In the genomic region with DNA sequence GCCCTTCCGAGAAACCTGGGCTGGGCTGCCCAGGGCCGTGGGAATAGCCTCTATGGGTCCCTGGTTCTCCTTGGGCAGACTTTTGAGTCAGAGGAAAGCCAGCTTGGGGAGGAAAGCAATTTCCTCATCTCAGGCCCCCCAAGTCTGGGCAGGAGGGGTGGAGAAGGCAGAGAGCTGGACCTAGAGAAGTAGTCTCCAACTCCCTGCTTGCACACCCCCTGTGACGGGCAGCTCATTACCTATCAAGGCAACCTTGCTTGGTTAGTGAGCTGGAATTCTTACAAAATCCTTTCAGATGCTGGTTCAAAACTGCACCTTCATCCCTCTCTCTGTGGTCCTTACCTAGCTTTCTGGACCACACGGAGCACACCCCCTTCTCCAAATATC, we compare ENCODE assay signal across 1 cellular context.
TF ChIP-seq lines count a peak whose summit lies in the region.

No MANE protein-coding gene starts in this region.

TF ChIP-seq in WTC11, 78 proteins besides CTCF, POLR2A, EP300 and RAD21:
- TF ChIP-seq, protein P1, sequence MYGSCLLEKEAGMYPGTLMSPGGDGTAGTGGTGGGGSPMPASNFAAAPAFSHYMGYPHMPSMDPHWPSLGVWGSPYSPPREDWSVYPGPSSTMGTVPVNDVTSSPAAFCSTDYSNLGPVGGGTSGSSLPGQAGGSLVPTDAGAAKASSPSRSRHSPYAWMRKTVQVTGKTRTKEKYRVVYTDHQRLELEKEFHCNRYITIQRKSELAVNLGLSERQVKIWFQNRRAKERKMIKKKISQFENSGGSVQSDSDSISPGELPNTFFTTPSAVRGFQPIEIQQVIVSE (CRISPR knock-in tag; IDR thresholded peaks at IDR 0.05; ENCODE audit: borderline replicate concordance): no peak
- TF ChIP-seq TP53 (CRISPR knock-in tag; IDR thresholded peaks at IDR 0.05): no peak
- TF ChIP-seq, protein P2, sequence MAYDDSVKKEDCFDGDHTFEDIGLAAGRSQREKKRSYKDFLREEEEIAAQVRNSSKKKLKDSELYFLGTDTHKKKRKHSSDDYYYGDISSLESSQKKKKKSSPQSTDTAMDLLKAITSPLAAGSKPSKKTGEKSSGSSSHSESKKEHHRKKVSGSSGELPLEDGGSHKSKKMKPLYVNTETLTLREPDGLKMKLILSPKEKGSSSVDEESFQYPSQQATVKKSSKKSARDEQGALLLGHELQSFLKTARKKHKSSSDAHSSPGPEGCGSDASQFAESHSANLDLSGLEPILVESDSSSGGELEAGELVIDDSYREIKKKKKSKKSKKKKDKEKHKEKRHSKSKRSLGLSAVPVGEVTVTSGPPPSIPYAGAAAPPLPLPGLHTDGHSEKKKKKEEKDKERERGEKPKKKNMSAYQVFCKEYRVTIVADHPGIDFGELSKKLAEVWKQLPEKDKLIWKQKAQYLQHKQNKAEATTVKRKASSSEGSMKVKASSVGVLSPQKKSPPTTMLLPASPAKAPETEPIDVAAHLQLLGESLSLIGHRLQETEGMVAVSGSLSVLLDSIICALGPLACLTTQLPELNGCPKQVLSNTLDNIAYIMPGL (CRISPR knock-in tag; IDR thresholded peaks at IDR 0.05): no peak
